ENCODE assay signal across 9 cellular contexts in genomic region chr6:117676577-117677218, GRCh38. TPM values are rescaled to one million over a fixed set of nuclear protein-coding genes. Genes with fewer than 3 reads are reported as not detected.
DNase-seq lines count a peak whose midpoint lies in the region; ATAC-seq and TF ChIP-seq lines count a peak whose summit lies in the region.
"Had no signal": no experiment of that assay in that cellular context is flagged by ENCODE, and none has a peak within 500 bp of the region (broad histone marks: within the 10 kb centered on the region; RNA-seq: fewer than 3 reads in every experiment).

No MANE protein-coding gene starts in this region.

- TF ChIP-seq POLR2A in body of pancreas (IDR thresholded peaks at IDR 0.05): no peak
- no peak for TF ChIP-seq POLR2A in uterus (IDR thresholded peaks at IDR 0.05)

- H3K4me3 ChIP-seq in right atrium auricular region: peak overlapping the region; percentile 71 to 77
- H3K4me3 ChIP-seq in body of pancreas: peak overlapping the region in 1 of 2 donors; percentile 83
- peak overlapping the region; percentile 76 for H3K4me3 ChIP-seq in lower lobe of right lung
- peak overlapping the region; percentile 65 to 79 for H3K4me3 ChIP-seq in uterus

- peak overlapping the region in 1 of 2 donors; percentile 81 for H3K27ac ChIP-seq in right atrium auricular region
- peak overlapping the region in 3 of 4 donors; percentile 29 to 83 (median 52) for H3K27ac ChIP-seq in body of pancreas
- H3K27ac ChIP-seq in lower lobe of right lung: peak overlapping the region; percentile 76
- peak overlapping the region in 1 of 2 donors; percentile 85 for H3K27ac ChIP-seq in uterus

- no peak for DNase-seq in right atrium auricular region (ENCODE audit: low spot score)
- DNase-seq in left ventricle myocardium superior: no peak
- DNase-seq in body of pancreas: no peak
- DNase-seq in lower lobe of right lung: no peak
- no peak for DNase-seq in uterus
- DNase-seq in globus pallidus (ENCODE audit: low spot score): no peak
- DNase-seq in NCI-H1105 treated with DMSO at 0.1 percent for 48 hours (lab: John Stamatoyannopoulos, UW): no peak
- DNase-seq: NCI-H2107 had no signal

- WGBS in body of pancreas, 2 donors: 40% methylated on average over 6 of the region's 6 CpGs

- intact Hi-C loops in left ventricle myocardium superior (cut with micrococcal nuclease): no loop called here
- intact Hi-C loops in body of pancreas (cut with DNase I): no loop called here
- intact Hi-C loops in lower lobe of right lung (cut with DNase I): no loop called here
- intact Hi-C loops in uterus (cut with DNase I; ENCODE audit: low total_unique reads): no loop called here

- H3K4me1 ChIP-seq in right atrium auricular region: peaks cover 0 to 45% of the 10 kb centered on the region in 2 donors
- peaks cover 32% of the 10 kb centered on the region for H3K4me1 ChIP-seq in body of pancreas
- H3K4me1 ChIP-seq in lower lobe of right lung: peaks cover 61% of the 10 kb centered on the region
- H3K4me1 ChIP-seq in uterus: no peaks in the 10 kb centered on the region

- H3K36me3 ChIP-seq in right atrium auricular region: no peaks in the 10 kb centered on the region
- H3K36me3 ChIP-seq in body of pancreas (replicated peaks in 1 of 2; ENCODE audit: insufficient read depth in 1 of 2, low read depth in 2 of 2): no peaks in the 10 kb centered on the region
- no peaks in the 10 kb centered on the region for H3K36me3 ChIP-seq in lower lobe of right lung
- no peaks in the 10 kb centered on the region for H3K36me3 ChIP-seq in uterus

- H3K27me3 ChIP-seq in right atrium auricular region (no peaks in the 10 kb centered on the region), body of pancreas (no peaks in the 10 kb centered on the region), lower lobe of right lung (ENCODE audit: low read depth) (no peaks in the 10 kb centered on the region), uterus (no peaks in the 10 kb centered on the region)

- ATAC-seq in left ventricle myocardium superior (no peak), body of pancreas (no peak), lower lobe of right lung (no peak), GM19023 (IDR thresholded peaks at IDR 0.05; ENCODE audit: unreplicated experiment) (no peak)

- no peaks in the 10 kb centered on the region for H3K9me3 ChIP-seq in right atrium auricular region
- H3K9me3 ChIP-seq in body of pancreas: no peaks in the 10 kb centered on the region
- H3K9me3 ChIP-seq in lower lobe of right lung: no peaks in the 10 kb centered on the region
- H3K9me3 ChIP-seq in uterus: no peaks in the 10 kb centered on the region

- TF ChIP-seq CTCF in right atrium auricular region (IDR thresholded peaks at IDR 0.05): no peak
- TF ChIP-seq CTCF in body of pancreas (IDR thresholded peaks at IDR 0.05): no peak
- TF ChIP-seq CTCF in lower lobe of right lung (IDR thresholded peaks at IDR 0.05): no peak
- no peak for TF ChIP-seq CTCF in uterus (IDR thresholded peaks at IDR 0.05)

RNA-seq across cellular contexts. Expression of gene NUS1, which starts 1.4 kb away (rescaled TPM):
- total RNA-seq in right atrium auricular region (10 to 100 TPM; 10.8 to 15.5 TPM), left ventricle myocardium superior (14.4 TPM), body of pancreas (10 to 100 TPM; 17.6 to 17.8 TPM), lower lobe of right lung (36.5 TPM), uterus (10 to 100 TPM in 3 of 4 donors, 1 to 10 TPM in 1; 6.1 to 34.6 (median 25.8) TPM)
